Comparison of ENCODE assay signal across 1 cellular context in genomic region chr10:110701618-110701971, GRCh38.
TF ChIP-seq lines count a peak whose summit lies in the region.

No MANE protein-coding gene starts in this region.

TF ChIP-seq in H1, 55 proteins besides CTCF, POLR2A, EP300 and RAD21:
- TF ChIP-seq TEAD4 (IDR thresholded peaks at IDR 0.05; ENCODE audit: low read depth, low read length) (0 out of 2 replicates have a peak, but pooled peaks have one; percentile 3), GABPA (IDR thresholded peaks at IDR 0.05; ENCODE audit: borderline replicate concordance, insufficient read depth, low read length) (no peak)
